14 cellular contexts compared by ENCODE assay signal in genomic region chr19:699880-700279, GRCh38. TPM values are rescaled to one million over a fixed set of nuclear protein-coding genes. Genes with fewer than 3 reads are reported as not detected.
DNase-seq lines count a peak whose midpoint lies in the region; TF ChIP-seq lines count a peak whose summit lies in the region.
"Not testable (repeated sequence)": the region's sequence is repeated elsewhere in the genome, so short reads cannot be mapped to it uniquely, and the experiment has no call there.
"Had no signal": no experiment of that assay in that cellular context is flagged by ENCODE, and none has a peak within 500 bp of the region (broad histone marks: within the 10 kb centered on the region; RNA-seq: fewer than 3 reads in every experiment).

No MANE protein-coding gene starts in this region.

- peak overlapping the region; percentile 79 to 93 (median 90) for H3K27ac Mint-ChIP-seq in CD14-positive monocyte
- H3K27ac Mint-ChIP-seq in dendritic cell treated with granulocyte-macrophage colony-stimulating factor and Interleukin-4, amounts not matched to agents 40 ng/mL and 50 ng/mL, for 4 days = peak overlapping the region; percentile 61
- not testable (repeated sequence) for H3K27ac Mint-ChIP-seq in neural crest cell (ENCODE audit: unreplicated experiment)

- not testable (repeated sequence) for H3K4me1 ChIP-seq in HEK293 (ENCODE audit: control insufficient read depth, insufficient read depth, low read length)

- CTCF ChIA-PET in HEK293 (lab: Yijun Ruan, JAX) = interaction anchor here (0.6 to 1.0 kb wide), 2 partner anchors 8 to 9 kb away, joined by 3 to 7 read pairs; no protein-coding TSS in a partner anchor

- H3K4me1 Mint-ChIP-seq in CD14-positive monocyte = peaks cover 68% of the 10 kb centered on the region
- peaks cover 58% of the 10 kb centered on the region for H3K4me1 Mint-ChIP-seq in dendritic cell treated with granulocyte-macrophage colony-stimulating factor and Interleukin-4, amounts not matched to agents 40 ng/mL and 50 ng/mL, for 4 days (ENCODE audit: low read depth)
- not testable (repeated sequence) for H3K4me1 Mint-ChIP-seq in neural crest cell

- not testable (repeated sequence) for H3K9me3 Mint-ChIP-seq in CD14-positive monocyte; dendritic cell treated with granulocyte-macrophage colony-stimulating factor and Interleukin-4, amounts not matched to agents 40 ng/mL and 50 ng/mL, for 4 days; neural crest cell

- H3K4me3 ChIP-seq in HEK293 (ENCODE audit: low read depth, low read length) = not testable (repeated sequence)

- H3K36me3 ChIP-seq in HEK293 (ENCODE audit: control insufficient read depth in 2 of 2, insufficient read depth in 1 of 2, low read length in 2 of 2) = not testable (repeated sequence)

- DNase-seq in CD14-positive monocyte (ENCODE audit: low spot score) (peak; percentile 65), Kasumi-1 (lab: John Stamatoyannopoulos, UW) (peak; percentile 60 to 71), NAMALWA (ENCODE audit: low spot score) (peak; percentile 46), NOMO-1 treated with DMSO at 0.1 percent for 48 hours (lab: John Stamatoyannopoulos, UW; ENCODE audit: unreplicated experiment) (peak; percentile 84), SK-N-DZ (ENCODE audit: low spot score) (peak; percentile 75)
- DNase-seq in neural crest cell (ENCODE audit: low read depth, low spot score) = not testable (repeated sequence)

- not testable (repeated sequence) for H3K27ac ChIP-seq in HEK293 (ENCODE audit: extremely low read depth, low read depth, low read length)

- not testable (repeated sequence) for H3K9me3 ChIP-seq in HEK293 (ENCODE audit: control insufficient read depth, insufficient read depth, low read depth, low read length)

- H3K4me3 Mint-ChIP-seq in CD14-positive monocyte = peak overlapping the region; percentile 53 to 62
- H3K4me3 Mint-ChIP-seq in dendritic cell treated with granulocyte-macrophage colony-stimulating factor and Interleukin-4, amounts not matched to agents 40 ng/mL and 50 ng/mL, for 4 days = peak overlapping the region; percentile 9
- H3K4me3 Mint-ChIP-seq in neural crest cell = not testable (repeated sequence)

- not testable (repeated sequence) for H3K36me3 Mint-ChIP-seq in CD14-positive monocyte; dendritic cell treated with granulocyte-macrophage colony-stimulating factor and Interleukin-4, amounts not matched to agents 40 ng/mL and 50 ng/mL, for 4 days (ENCODE audit: low read depth); neural crest cell (ENCODE audit: low read depth)

- POLR2A ChIA-PET in HEK293 (lab: Yijun Ruan, JAX) = interaction anchor here (0.6 to 1.6 kb wide), 2 partner anchors 12 to 19 kb away, joined by 3 to 5 read pairs; no protein-coding TSS in a partner anchor

- intact Hi-C loops in CD14-positive monocyte (cut with micrococcal nuclease); dendritic cell treated with granulocyte-macrophage colony-stimulating factor and Interleukin-4, amounts not matched to agents 40 ng/mL and 50 ng/mL, for 4 days (cut with micrococcal nuclease): not testable (repeated sequence)

- TF ChIP-seq CTCF in CD14-positive monocyte (IDR thresholded peaks at IDR 0.05); HEK293 (tag by site-specific recombination; IDR thresholded peaks at IDR 0.05): not testable (repeated sequence)
- peak; percentile 16 for TF ChIP-seq CTCF in neural crest cell (conservative IDR thresholded peaks at IDR 0.05)

- H3K27me3 Mint-ChIP-seq in CD14-positive monocyte (ENCODE audit: low read depth in 3 of 3); neural crest cell (ENCODE audit: low read depth): not testable (repeated sequence)
- H3K27me3 Mint-ChIP-seq in dendritic cell treated with granulocyte-macrophage colony-stimulating factor and Interleukin-4, amounts not matched to agents 40 ng/mL and 50 ng/mL, for 4 days = peaks cover 11% of the 10 kb centered on the region

TF ChIP-seq in HEK293, 187 proteins besides CTCF, POLR2A, EP300 and RAD21:
- peak; percentile 36; the same call in 1 of the 2 replicates for TF ChIP-seq KLF1 (tag by site-specific recombination; IDR thresholded peaks at IDR 0.05)

RNA-seq across cellular contexts. Expression of gene PRSS57, which starts 4.6 kb away (rescaled TPM):
- 1 to 10 TPM in 1 of 2 donors, under 1 TPM in 1; 0.78 to 1.4 TPM for polyA plus RNA-seq in CD14-positive monocyte
- not detected in 2 replicates for polyA plus RNA-seq in SK-N-DZ (2014; cell fraction: cytosol; rRNA removed)
- not detected in 2 replicates for polyA plus RNA-seq in SK-N-DZ (2014; cell fraction: nucleus; rRNA removed)
- total RNA-seq in neural crest cell = not detected in 2 replicates
- total RNA-seq: CD8-positive, alpha-beta memory T cell; HepG2; HT1080; OCI-LY7; T-helper 17 cell had no signal
- polyA plus RNA-seq: CD8-positive, alpha-beta memory T cell; SK-N-SH had no signal

RNA-seq across cellular contexts. Expression of gene PALM, which starts 8.9 kb away (rescaled TPM):
- polyA plus RNA-seq in CD14-positive monocyte = not detected
- 55.2 and 83.8 TPM in 2 replicates for polyA plus RNA-seq in SK-N-DZ (2014; cell fraction: cytosol; rRNA removed)
- polyA plus RNA-seq in SK-N-DZ (2014; cell fraction: nucleus; rRNA removed) = 56.4 and 66.9 TPM in 2 replicates
- total RNA-seq in neural crest cell = 45.1 and 52.1 TPM in 2 replicates
- total RNA-seq: CD8-positive, alpha-beta memory T cell; HT1080; T-helper 17 cell had no signal
- polyA plus RNA-seq: CD8-positive, alpha-beta memory T cell had no signal

RNA-seq across cellular contexts. Expression of gene FSTL3, which starts 23.7 kb away (rescaled TPM):
- polyA plus RNA-seq in CD14-positive monocyte = 1 to 10 TPM; 2.5 to 5.2 TPM
- polyA plus RNA-seq in SK-N-DZ (2014; cell fraction: cytosol; rRNA removed) = 13.8 and 27.0 TPM in 2 replicates
- polyA plus RNA-seq in SK-N-DZ (2014; cell fraction: nucleus; rRNA removed) = 23.3 and 25.4 TPM in 2 replicates
- total RNA-seq in neural crest cell = 7.7 and 8.9 TPM in 2 replicates

RNA-seq across cellular contexts. Expression of gene RNF126, which starts 36.9 kb away (rescaled TPM):
- polyA plus RNA-seq in CD14-positive monocyte = 10 to 100 TPM; 29.1 to 31.6 TPM
- polyA plus RNA-seq in SK-N-DZ (2014; cell fraction: cytosol; rRNA removed) = 60.8 and 67.6 TPM in 2 replicates
- 98.8 and 99.8 TPM in 2 replicates for polyA plus RNA-seq in SK-N-DZ (2014; cell fraction: nucleus; rRNA removed)
- 50.6 and 55.9 TPM in 2 replicates for total RNA-seq in neural crest cell

RNA-seq across cellular contexts. Expression of gene MISP, which starts 51.0 kb away (rescaled TPM):
- polyA plus RNA-seq in CD14-positive monocyte = not detected
- polyA plus RNA-seq in SK-N-DZ (2014; cell fraction: cytosol; rRNA removed) = 0.59 and 1.8 TPM in 2 replicates
- polyA plus RNA-seq in SK-N-DZ (2014; cell fraction: nucleus; rRNA removed) = 0.09 TPM in 1 of 2 replicates, not detected in the other
- total RNA-seq in neural crest cell = 0.14 TPM in 1 of 2 replicates, not detected in the other
- total RNA-seq: CD8-positive, alpha-beta memory T cell; T-helper 17 cell had no signal
- polyA plus RNA-seq: CD8-positive, alpha-beta memory T cell had no signal
